ENCODE assay signal across 15 cellular contexts in the genomic region with DNA sequence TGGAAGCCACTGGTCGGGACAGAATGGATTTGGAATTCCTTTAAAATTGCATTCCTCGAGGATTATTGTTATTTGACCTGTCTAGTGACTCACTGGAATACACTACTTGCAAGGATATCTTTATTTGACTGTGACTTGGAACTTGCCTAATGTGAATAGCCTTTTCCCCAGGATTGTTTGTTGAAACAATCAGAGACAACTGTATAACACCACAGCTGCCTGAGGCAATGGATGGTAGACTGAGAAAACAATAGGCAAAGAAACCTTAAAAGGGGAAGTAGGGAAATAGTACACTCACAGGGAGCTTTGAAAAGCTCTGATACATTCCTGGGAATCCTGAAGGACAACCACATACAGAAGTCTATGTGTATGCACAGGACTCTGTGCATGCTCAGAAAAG.
DNase-seq lines count a peak whose midpoint lies in the region; ATAC-seq, FAIRE-seq and TF ChIP-seq lines count a peak whose summit lies in the region.
"Had no signal": no experiment of that assay in that cellular context is flagged by ENCODE, and none has a peak within 500 bp of the region (broad histone marks: within the 10 kb centered on the region; RNA-seq: fewer than 3 reads in every experiment).

No MANE protein-coding gene starts in this region.

- H3K18ac ChIP-seq in mesendoderm (ENCODE audit: low read length), result no peak overlapping the region

- H3K56ac ChIP-seq in mesendoderm (ENCODE audit: low read length), result no peak overlapping the region

- H2BK5ac ChIP-seq in mesendoderm (ENCODE audit: low read length), result no peak overlapping the region

- no peak overlapping the region for H3K4me3 ChIP-seq in PC-3 (ENCODE audit: low read length)
- H3K4me3 ChIP-seq in epithelial cell of esophagus (ENCODE audit: low read length), result no peak overlapping the region
- H3K4me3 ChIP-seq in mesendoderm (ENCODE audit: low read length), result no peak overlapping the region
- H3K4me3 ChIP-seq: BLaER1 treated with 17β-estradiol and CSF1 and Interleukin-3, amounts not matched to agents 10 nM and 100 nM; GM12878; GM23248; HAP-1 had no signal

- no peaks in the 10 kb centered on the region for H3K79me2 ChIP-seq in PC-3 (ENCODE audit: low read length)
- H3K79me2 ChIP-seq in mesendoderm (ENCODE audit: control insufficient read depth, insufficient read depth, low read length), result no peaks in the 10 kb centered on the region

- no peak overlapping the region for H3K4ac ChIP-seq in mesendoderm (ENCODE audit: low read depth, low read length)

- WGBS in mesendoderm (ENCODE audit: extremely low coverage, insufficient coverage, low lambda C conversion rate), result no CpG with 5 or more reads among the region's 2 CpGs

- H2AFZ ChIP-seq in PC-3 (ENCODE audit: low read length), result no peak overlapping the region
- H2AFZ ChIP-seq: GM23248 had no signal

- H3K27me3 ChIP-seq in PC-3 (ENCODE audit: low read length) (peaks cover 20% of the 10 kb centered on the region), mesendoderm (ENCODE audit: insufficient read depth, low read length, poor library complexity) (no peaks in the 10 kb centered on the region)
- H3K27me3 ChIP-seq: BLaER1 treated with 17β-estradiol and CSF1 and Interleukin-3, amounts not matched to agents 10 nM and 100 nM had no signal

- no peaks in the 10 kb centered on the region for H3K79me1 ChIP-seq in mesendoderm (ENCODE audit: low read length)

- BruUV-seq in PC-3 (replicated peaks; lab: Mats Ljungman, UMichigan), result no TSS peak

- H3K4me2 ChIP-seq in PC-3 (ENCODE audit: low read length) (no peak overlapping the region), mesendoderm (ENCODE audit: low read length) (no peak overlapping the region)
- H3K4me2 ChIP-seq: BLaER1 treated with 17β-estradiol and CSF1 and Interleukin-3, amounts not matched to agents 10 nM and 100 nM had no signal

- POLR2A ChIA-PET in PC-3 (lab: Charles Lee; ENCODE audit: unreplicated experiment), result no interaction called here

- no peak overlapping the region for H3K9ac ChIP-seq in PC-3 (ENCODE audit: low read length)
- no peak overlapping the region for H3K9ac ChIP-seq in mesendoderm (ENCODE audit: low read length)
- H3K9ac ChIP-seq: BLaER1 treated with 17β-estradiol and CSF1 and Interleukin-3, amounts not matched to agents 10 nM and 100 nM; GM23248 had no signal

- H3K27ac ChIP-seq in PC-3 (ENCODE audit: low read length), result no peak overlapping the region
- no peak overlapping the region for H3K27ac ChIP-seq in mesendoderm (ENCODE audit: low read depth, low read length)
- H3K27ac ChIP-seq: BLaER1 treated with 17β-estradiol and CSF1 and Interleukin-3, amounts not matched to agents 10 nM and 100 nM; GM23248; HL-60 had no signal

- no peak overlapping the region for H2BK120ac ChIP-seq in mesendoderm (ENCODE audit: low read depth, low read length)

- FAIRE-seq in GM12891 (lab: Jason Lieb, UNC), result no peak
- FAIRE-seq: GM12878, GM19239 had no signal

- H3K4me1 ChIP-seq in PC-3 (ENCODE audit: insufficient read depth, low read length) (no peaks in the 10 kb centered on the region), mesendoderm (ENCODE audit: control insufficient read depth, low read depth, low read length) (no peaks in the 10 kb centered on the region)
- H3K4me1 ChIP-seq: BLaER1 treated with 17β-estradiol and CSF1 and Interleukin-3, amounts not matched to agents 10 nM and 100 nM; HAP-1 had no signal

- H3K36me3 ChIP-seq in PC-3 (ENCODE audit: low read depth, low read length), result no peaks in the 10 kb centered on the region
- H3K36me3 ChIP-seq in mesendoderm (ENCODE audit: control insufficient read depth, insufficient read depth, low read length), result no peaks in the 10 kb centered on the region
- H3K36me3 ChIP-seq: BLaER1 treated with 17β-estradiol and CSF1 and Interleukin-3, amounts not matched to agents 10 nM and 100 nM; HAP-1 had no signal

- CTCF ChIA-PET in PC-3 (lab: Charles Lee), result no interaction called here

- H4K5ac ChIP-seq in mesendoderm (ENCODE audit: low read length), result no peak overlapping the region

- no peak overlapping the region for H2BK15ac ChIP-seq in mesendoderm (replicated peaks; ENCODE audit: low read depth)

- H3K23ac ChIP-seq in mesendoderm (ENCODE audit: low read length), result no peak overlapping the region

- no peaks in the 10 kb centered on the region for H3F3A ChIP-seq in PC-3 (ENCODE audit: low read length, unreplicated experiment)

- H2AK5ac ChIP-seq in mesendoderm (ENCODE audit: low read length), result no peak overlapping the region

- no peaks in the 10 kb centered on the region for H4K20me1 ChIP-seq in PC-3 (ENCODE audit: low read length)
- H4K20me1 ChIP-seq: BLaER1 treated with 17β-estradiol and CSF1 and Interleukin-3, amounts not matched to agents 10 nM and 100 nM had no signal

- H4K8ac ChIP-seq in mesendoderm (ENCODE audit: low read depth, low read length), result no peak overlapping the region

- no peaks in the 10 kb centered on the region for H3K9me2 ChIP-seq in PC-3 (replicated peaks; ENCODE audit: low read length)

- TF ChIP-seq POLR2A in GM12891 (IDR thresholded peaks at IDR 0.05; ENCODE audit: low read depth, low read length), result no peak

- DNase-seq in ELF-1 (ENCODE audit: low read depth, low spot score), result peak; percentile 14
- DNase-seq in PC-3, result peak; percentile 22
- peak; percentile 44 for DNase-seq in epithelial cell of esophagus (ENCODE audit: low read depth)
- DNase-seq in mesendoderm, result peak; percentile 24
- DNase-seq in GM12891 (ENCODE audit: insufficient read length, low spot score), result no peak
- DNase-seq in mucosa of gallbladder (ENCODE audit: low spot score), result no peak
- DNase-seq: Calu3; CD8-positive, alpha-beta T cell; DMS79 treated with DMSO at 0.1 percent for 48 hours; GM23248 had no signal

- H3K9me3 ChIP-seq in PC-3 (ENCODE audit: low read length), result 0 out of 2 replicates have a peak, but pooled peaks cover 5% of the 10 kb centered on the region
- H3K9me3 ChIP-seq: HAP-1 had no signal

- ATAC-seq in PC-3, result no peak
- ATAC-seq: CD8-positive, alpha-beta T cell; GM12878 had no signal

- TF ChIP-seq CTCF in PC-3 (conservative IDR thresholded peaks at IDR 0.05; ENCODE audit: low read depth, low read length) (no peak), epithelial cell of esophagus (IDR thresholded peaks at IDR 0.05; ENCODE audit: insufficient read depth, low read depth, low read length, missing control alignments) (no peak)

- intact Hi-C loops in PC-3 (cut with micrococcal nuclease), result no loop called here

TF ChIP-seq in GM12891, 5 proteins besides CTCF, POLR2A, EP300 and RAD21:
- TF ChIP-seq TAF1 (IDR thresholded peaks at IDR 0.05; ENCODE audit: low read depth, low read length) (no peak), POLR2AphosphoS5 (IDR thresholded peaks at IDR 0.05; ENCODE audit: low read depth, low read length) (no peak), POU2F2 (IDR thresholded peaks at IDR 0.05; ENCODE audit: low read depth, low read length) (no peak), SPI1 (IDR thresholded peaks at IDR 0.05; ENCODE audit: low read depth, low read length) (no peak), PAX5 (IDR thresholded peaks at IDR 0.05; ENCODE audit: insufficient read depth, low read length, severe bottlenecking) (no peak)
TF ChIP-seq in GM12891: peak in this region for 0.

Comparison
In these comparisons a context has a peak if more than half of its experiments do, and no peak if none do; other contexts are left out.
1. DNase-seq: peak in ELF-1 (single experiment), PC-3 (single experiment), epithelial cell of esophagus (single experiment) and mesendoderm (single experiment); none in GM12891 (single experiment) and mucosa of gallbladder (single experiment).